ENCODE assay signal across 25 cellular contexts in the genomic region with DNA sequence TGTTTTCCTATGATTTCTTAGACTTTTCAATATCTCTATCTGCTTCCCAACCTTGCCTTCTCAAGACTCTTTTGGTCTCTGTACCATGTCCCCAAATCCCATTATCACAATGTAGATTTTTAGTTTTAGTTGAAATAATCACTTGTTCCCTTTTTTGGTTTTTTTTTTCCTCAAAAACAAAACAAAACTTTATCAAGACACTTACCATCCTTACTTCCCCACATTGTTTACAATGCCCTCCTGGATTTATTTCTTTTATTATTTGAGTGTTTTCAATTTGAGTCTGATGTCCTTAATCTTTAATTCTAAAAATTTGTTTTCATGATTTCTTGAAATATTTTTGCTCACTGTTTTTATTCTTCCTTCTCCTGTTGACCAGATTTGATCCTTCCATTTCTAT.
"Had no signal": no experiment of that assay in that cellular context is flagged by ENCODE, and none has a peak within 500 bp of the region (broad histone marks: within the 10 kb centered on the region; RNA-seq: fewer than 3 reads in every experiment).

No MANE protein-coding gene starts in this region.

- H3K27ac ChIP-seq: HL-60, SJCRH30 had no signal

- H3K4me3 ChIP-seq: MG63, SJCRH30 had no signal

- H3K36me3 ChIP-seq: SJCRH30 had no signal

- H3K9me3 ChIP-seq: MG63, SJCRH30 had no signal

- FAIRE-seq: HTR-8/SVneo had no signal

- DNase-seq: Karpas-422, KG1, MG63, NCI-H1092, NCI-H1105 treated with DMSO at 0.1 percent for 48 hours, NCI-H1417 treated with DMSO at 0.1 percent for 48 hours, NCI-H146, NCI-H1694 treated with DMSO at 0.1 percent for 48 hours, NCI-H1930, NCI-H2081, NCI-H2107, NCI-H226, NCI-H446, NCI-H510A, NCI-H524 treated with DMSO at 0.1 percent for 48 hours, NCI-H69, NCI-H774, PC-3, SHP77 treated with DMSO at 0.1 percent for 48 hours, SJCRH30 had no signal

- ATAC-seq: Panc1, PC-3, Right ventricle myocardium inferior, SK-N-SH treated with all-trans-retinoic acid at 6 μM for 48 hours had no signal

- H3K27me3 ChIP-seq: MG63, SJCRH30 had no signal
